ENCODE assay signal across 25 cellular contexts in the genomic region with DNA sequence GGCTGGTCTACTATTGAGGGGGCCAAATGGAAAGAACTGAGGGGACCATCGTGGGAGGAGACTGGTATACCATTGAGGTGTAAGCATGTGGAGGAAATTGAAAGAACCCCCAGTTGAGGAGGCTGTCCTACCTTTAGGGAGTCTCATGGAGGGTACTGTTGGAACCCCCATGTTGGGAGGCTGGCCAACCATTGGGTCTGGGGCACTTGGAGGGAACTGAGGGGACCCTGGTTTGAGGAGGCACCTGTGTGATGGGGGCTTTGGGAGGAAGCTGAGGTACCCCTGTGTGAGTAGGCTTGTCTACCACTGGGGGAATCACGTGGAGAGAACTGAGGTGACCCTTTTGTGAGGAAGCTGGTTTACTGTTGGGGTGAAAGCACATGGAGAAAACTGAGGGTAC.
DNase-seq lines count a peak whose midpoint lies in the region; ATAC-seq and TF ChIP-seq lines count a peak whose summit lies in the region.
"Had no signal": no experiment of that assay in that cellular context is flagged by ENCODE, and none has a peak within 500 bp of the region (broad histone marks: within the 10 kb centered on the region; RNA-seq: fewer than 3 reads in every experiment).

No MANE protein-coding gene starts in this region.

- no peaks in the 10 kb centered on the region for H3K36me3 Mint-ChIP-seq in HFFc6 (ENCODE audit: low read depth)

- peaks cover 8% of the 10 kb centered on the region for H3K27me3 Mint-ChIP-seq in HFFc6 (ENCODE audit: insufficient read depth)

- no peaks in the 10 kb centered on the region for H3K9me3 ChIP-seq in RWPE2 (ENCODE audit: severe bottlenecking)
- H3K9me3 ChIP-seq in lung (ENCODE audit: control insufficient read depth in 2 of 2, insufficient read depth in 1 of 2, low read length in 1 of 2), result peaks cover 0 to 33% of the 10 kb centered on the region in 2 donors
- no peaks in the 10 kb centered on the region for H3K9me3 ChIP-seq in testis
- H3K9me3 ChIP-seq: gastrocnemius medialis had no signal

- ATAC-seq in RWPE2 (ENCODE audit: low read depth) (no peak), lung (ENCODE audit: insufficient read depth, low FRiP score) (no peak), HG03045 (IDR thresholded peaks at IDR 0.05; ENCODE audit: unreplicated experiment) (no peak)
- ATAC-seq: gastrocnemius medialis; naive thymus-derived CD4-positive, alpha-beta T cell had no signal

- no peak for TF ChIP-seq POLR2A in testis (IDR thresholded peaks at IDR 0.05)

- H3K4me3 Mint-ChIP-seq in HFFc6, result no peak overlapping the region
- H3K4me3 Mint-ChIP-seq: activated naive CD8-positive, alpha-beta T cell; central memory CD8-positive, alpha-beta T cell; naive thymus-derived CD4-positive, alpha-beta T cell had no signal

- intact Hi-C loops in testis (cut with DNase I; ENCODE audit: low total_unique reads), result no loop called here

- TF ChIP-seq CTCF in RWPE2 (IDR thresholded peaks at IDR 0.05; ENCODE audit: poor library complexity, severe bottlenecking) (no peak), lung (IDR thresholded peaks at IDR 0.05; ENCODE audit: control extremely low read depth, extremely low read depth) (no peak), testis (IDR thresholded peaks at IDR 0.05) (no peak), HFFc6 (IDR thresholded peaks at IDR 0.05) (no peak)

- H3K27ac ChIP-seq in RWPE2 (ENCODE audit: poor library complexity, severe bottlenecking) (no peak overlapping the region), lung (ENCODE audit: low read depth in 1 of 2, low read length in 1 of 2) (no peak overlapping the region), testis (no peak overlapping the region)
- H3K27ac ChIP-seq: gastrocnemius medialis, left ventricle myocardium inferior had no signal

- H3K4me1 ChIP-seq in RWPE2 (ENCODE audit: insufficient read depth, poor library complexity, severe bottlenecking) (no peaks in the 10 kb centered on the region), lung (ENCODE audit: control insufficient read depth in 2 of 2, insufficient read depth in 2 of 2, low read length in 2 of 2) (no peaks in the 10 kb centered on the region), testis (no peaks in the 10 kb centered on the region)
- H3K4me1 ChIP-seq: gastrocnemius medialis, left ventricle myocardium inferior had no signal

- H3K36me3 ChIP-seq in RWPE2 (ENCODE audit: low read depth) (no peaks in the 10 kb centered on the region), lung (ENCODE audit: control insufficient read depth in 2 of 2, insufficient read depth in 2 of 2, low read length in 2 of 2) (no peaks in the 10 kb centered on the region), testis (ENCODE audit: low read depth, missing control alignments) (no peaks in the 10 kb centered on the region)
- H3K36me3 ChIP-seq: gastrocnemius medialis, left ventricle myocardium inferior had no signal

- WGBS in lung, 2 donors, result 65 to 91% methylated on average over 2 of the region's 2 CpGs
- WGBS in testis, 2 donors, result 63 to 70% methylated on average over 2 of the region's 2 CpGs

- no peak overlapping the region for H3K27ac Mint-ChIP-seq in HFFc6
- H3K27ac Mint-ChIP-seq: activated naive CD8-positive, alpha-beta T cell; naive thymus-derived CD4-positive, alpha-beta T cell had no signal

- H3K4me1 Mint-ChIP-seq in HFFc6 (ENCODE audit: low read depth), result no peaks in the 10 kb centered on the region
- H3K4me1 Mint-ChIP-seq: central memory CD8-positive, alpha-beta T cell had no signal

- H3K9me3 Mint-ChIP-seq in HFFc6, result peaks cover 31% of the 10 kb centered on the region

- H3K4me3 ChIP-seq in RWPE2 (ENCODE audit: severe bottlenecking), result no peak overlapping the region
- no peak overlapping the region for H3K4me3 ChIP-seq in lung
- no peak overlapping the region for H3K4me3 ChIP-seq in testis
- H3K4me3 ChIP-seq: gastrocnemius medialis, left ventricle myocardium inferior, smooth muscle cell had no signal

- H3K27me3 ChIP-seq in RWPE2 (ENCODE audit: insufficient read depth, poor library complexity, severe bottlenecking) (no peaks in the 10 kb centered on the region), lung (ENCODE audit: control insufficient read depth, insufficient read depth) (no peaks in the 10 kb centered on the region), testis (no peaks in the 10 kb centered on the region)
- H3K27me3 ChIP-seq: gastrocnemius medialis had no signal

- DNase-seq in RWPE2 (ENCODE audit: low spot score), result peak; percentile 36
- DNase-seq in activated CD8-positive, alpha-beta memory T cell treated with anti-CD3 and anti-CD28 coated beads for 24 hours, result peak; percentile 17
- DNase-seq in lung (ENCODE audit: low spot score), result peak; percentile 26
- peak; percentile 4 for DNase-seq in testis
- DNase-seq in midbrain (lab: John Stamatoyannopoulos, UW), result no peak
- no peak for DNase-seq in HFFc6
- DNase-seq: activated CD4-positive, CD25-positive, alpha-beta regulatory T cell; Calu3; DND-41; H7; hypothalamus; naive thymus-derived CD4-positive, alpha-beta T cell; NCI-H1105; NCI-H1930; NCI-H226; NCI-H748 treated with DMSO at 0.1 percent for 48 hours; occipital lobe; T-helper 1 cell; trophoblast cell had no signal

Comparison
In these comparisons a context has a peak if more than half of its experiments do, and no peak if none do; other contexts are left out.
1. DNase-seq: peak in RWPE2 (single experiment), activated CD8-positive, alpha-beta memory T cell treated with anti-CD3 and anti-CD28 coated beads for 24 hours (single experiment), lung (single experiment) and testis (single experiment); none in midbrain (single experiment) and HFFc6 (single experiment).